In the genomic region with DNA sequence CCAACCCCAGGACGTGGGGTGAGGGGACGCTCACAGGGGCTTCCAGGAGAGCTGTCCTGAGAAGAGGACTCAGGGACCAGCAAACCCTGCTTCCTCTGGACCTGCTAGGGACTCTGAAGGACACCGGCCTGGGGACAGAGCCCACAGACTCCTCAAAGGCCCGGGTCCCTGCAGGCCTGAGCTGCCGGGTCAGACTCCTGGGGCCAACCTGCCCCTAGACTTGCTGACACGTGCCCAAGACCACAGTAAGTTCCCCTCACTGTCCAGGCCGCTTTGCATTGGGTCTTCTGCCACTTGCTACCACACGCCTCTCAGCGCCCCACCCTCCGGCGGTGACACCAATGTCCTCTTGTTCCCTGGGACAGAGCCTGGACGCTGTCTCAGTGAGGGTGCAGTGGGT, we compare ENCODE assay signal across 30 cellular contexts.
"Had no signal": no experiment of that assay in that cellular context is flagged by ENCODE, and none has a peak within 500 bp of the region (broad histone marks: within the 10 kb centered on the region; RNA-seq: fewer than 3 reads in every experiment).

No MANE protein-coding gene starts in this region.

- H3K36me3 Mint-ChIP-seq: natural killer cell; stimulated activated memory B cell treated with anti-CD40 and anti-IgM and Interleukin-4, amounts not matched to agents 10 μg/mL and 1 μg/mL and 100 μg/mL, for 72 hours had no signal

- H3K4me2 ChIP-seq: neural progenitor cell, smooth muscle cell had no signal

- H3K9me3 Mint-ChIP-seq: type B pancreatic cell had no signal

- H3K36me3 ChIP-seq: neural progenitor cell, neutrophil, ovary, spleen, suprapubic skin, tibial artery, transverse colon, upper lobe of right lung, uterus had no signal

- H3K9me3 ChIP-seq: neutrophil, ovary, psoas muscle, spleen, suprapubic skin, testis, tibial artery, transverse colon, upper lobe of right lung, uterus had no signal

- DNase-seq: naive thymus-derived CD4-positive, alpha-beta T cell; natural killer cell; nucleus accumbens; ovary; psoas muscle; right cardiac atrium; spleen; stimulated activated CD4-positive, alpha-beta T cell treated with anti-CD3 and anti-CD28 coated beads, Interleukin-12 subunit alpha, Interleukin-12 subunit beta, amount 100 ng/mL, for 4 hours; stimulated activated CD4-positive, alpha-beta T cell treated with anti-CD3 and anti-CD28 coated beads, Interleukin-1b, Interleukin-23, amount 100 ng/mL, for 48 hours; stimulated activated CD4-positive, alpha-beta T cell treated with anti-CD3 and anti-CD28 coated beads, Interleukin-4, amount 100 ng/mL, for 1 hour; stimulated activated CD4-positive, alpha-beta T cell treated with anti-CD3 and anti-CD28 coated beads, Interleukin-4, amount 100 ng/mL, for 4 hours; stimulated activated naive CD4-positive, alpha-beta T cell; stimulated activated naive CD8-positive, alpha-beta T cell treated with anti-CD3 and anti-CD28 coated beads, Interleukin-15, amount 100 ng/mL, for 72 hours; stimulated activated naive CD8-positive, alpha-beta T cell treated with anti-CD3 and anti-CD28 coated beads, Interleukin-15, Interleukin-2, amounts not matched to agents 100 U/mL and 50 U/mL, for 24 hours; substantia nigra; testis; tibial artery; transverse colon; upper lobe of right lung; uterus had no signal

- H3K27me3 ChIP-seq: neural progenitor cell, ovary, testis, upper lobe of right lung, uterus had no signal

- H3K27ac ChIP-seq: neural progenitor cell, neutrophil, ovary, parathyroid adenoma, psoas muscle, spleen, suprapubic skin, testis, tibial artery, upper lobe of right lung, uterus had no signal

- H3K4me1 ChIP-seq: parathyroid adenoma, psoas muscle, uterus had no signal

- H3K27ac Mint-ChIP-seq: natural killer cell; nephron; neural progenitor cell; stimulated activated memory B cell treated with anti-CD40 and anti-IgM and Interleukin-4, amounts not matched to agents 10 μg/mL and 1 μg/mL and 100 μg/mL, for 72 hours; stimulated activated naive CD8-positive, alpha-beta T cell treated with anti-CD3 and anti-CD28 coated beads, Interleukin-15, amount 100 ng/mL, for 72 hours; type B pancreatic cell had no signal

- H3K79me2 ChIP-seq: parathyroid adenoma had no signal

- H2AFZ ChIP-seq: neural progenitor cell, parathyroid adenoma had no signal

- H3K9ac ChIP-seq: neural progenitor cell, parathyroid adenoma had no signal

- H3K4me3 ChIP-seq: neural progenitor cell, ovary, psoas muscle, skin epidermis, smooth muscle cell, spleen, suprapubic skin, testis, tibial artery, transverse colon, upper lobe of right lung, uterus had no signal

- ATAC-seq: naive thymus-derived CD4-positive, alpha-beta T cell; natural killer cell; psoas muscle; right cardiac atrium; sciatic nerve; stimulated activated memory B cell treated with anti-CD40 and anti-IgM and Interleukin-4, amounts not matched to agents 10 μg/mL and 1 μg/mL and 100 μg/mL, for 72 hours; stimulated activated naive CD8-positive, alpha-beta T cell treated with anti-CD3 and anti-CD28 coated beads, Interleukin-15, amount 100 ng/mL, for 72 hours; stimulated activated naive CD8-positive, alpha-beta T cell treated with anti-CD3 and anti-CD28 coated beads, Interleukin-15, Interleukin-2, amounts not matched to agents 100 U/mL and 50 U/mL, for 24 hours; upper lobe of right lung had no signal
